2 cellular contexts compared by ENCODE assay signal in the genomic region with DNA sequence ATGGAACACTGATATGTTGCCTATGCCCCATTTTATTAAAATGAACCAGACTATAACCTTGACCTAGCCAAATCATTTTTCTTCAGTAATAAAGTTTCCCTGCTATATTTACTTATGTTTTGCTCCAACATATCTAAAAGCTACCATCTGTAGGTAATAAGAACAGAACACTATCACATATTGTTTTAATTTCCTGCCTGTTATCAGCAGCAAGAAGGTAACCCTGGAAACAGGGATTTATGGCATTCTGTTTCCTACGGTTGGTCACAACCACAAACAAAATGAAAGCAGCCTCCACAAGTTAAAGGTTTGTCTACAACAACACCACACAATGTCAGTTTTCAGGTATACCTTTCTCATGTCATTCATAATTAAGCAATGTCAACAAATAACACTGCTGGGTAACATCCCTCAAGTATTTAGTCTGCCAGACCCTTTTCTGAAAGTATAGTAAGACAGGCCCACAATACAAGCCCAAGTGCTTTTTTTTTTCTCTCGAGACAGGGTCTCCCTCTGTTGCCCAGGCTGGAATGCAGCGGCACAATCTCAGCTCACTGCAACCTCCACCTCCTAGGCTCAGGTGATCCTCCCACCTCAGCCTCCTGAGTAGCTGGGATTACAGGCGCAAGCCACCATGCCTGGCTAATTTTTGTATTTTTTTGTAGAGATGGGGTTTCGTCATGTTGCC.
TF ChIP-seq lines count a peak whose summit lies in the region.

No MANE protein-coding gene starts in this region.

TF ChIP-seq in HepG2, 621 proteins besides CTCF, POLR2A, EP300 and RAD21:
- 0 out of 2 replicates have a peak, but pooled peaks have one; percentile 22 for TF ChIP-seq ZNF121 (CRISPR knock-in tag; IDR thresholded peaks at IDR 0.05)
- TF ChIP-seq RFX5 (IDR thresholded peaks at IDR 0.05; ENCODE audit: low read depth, low read length), result no peak
- TF ChIP-seq, protein P1, sequence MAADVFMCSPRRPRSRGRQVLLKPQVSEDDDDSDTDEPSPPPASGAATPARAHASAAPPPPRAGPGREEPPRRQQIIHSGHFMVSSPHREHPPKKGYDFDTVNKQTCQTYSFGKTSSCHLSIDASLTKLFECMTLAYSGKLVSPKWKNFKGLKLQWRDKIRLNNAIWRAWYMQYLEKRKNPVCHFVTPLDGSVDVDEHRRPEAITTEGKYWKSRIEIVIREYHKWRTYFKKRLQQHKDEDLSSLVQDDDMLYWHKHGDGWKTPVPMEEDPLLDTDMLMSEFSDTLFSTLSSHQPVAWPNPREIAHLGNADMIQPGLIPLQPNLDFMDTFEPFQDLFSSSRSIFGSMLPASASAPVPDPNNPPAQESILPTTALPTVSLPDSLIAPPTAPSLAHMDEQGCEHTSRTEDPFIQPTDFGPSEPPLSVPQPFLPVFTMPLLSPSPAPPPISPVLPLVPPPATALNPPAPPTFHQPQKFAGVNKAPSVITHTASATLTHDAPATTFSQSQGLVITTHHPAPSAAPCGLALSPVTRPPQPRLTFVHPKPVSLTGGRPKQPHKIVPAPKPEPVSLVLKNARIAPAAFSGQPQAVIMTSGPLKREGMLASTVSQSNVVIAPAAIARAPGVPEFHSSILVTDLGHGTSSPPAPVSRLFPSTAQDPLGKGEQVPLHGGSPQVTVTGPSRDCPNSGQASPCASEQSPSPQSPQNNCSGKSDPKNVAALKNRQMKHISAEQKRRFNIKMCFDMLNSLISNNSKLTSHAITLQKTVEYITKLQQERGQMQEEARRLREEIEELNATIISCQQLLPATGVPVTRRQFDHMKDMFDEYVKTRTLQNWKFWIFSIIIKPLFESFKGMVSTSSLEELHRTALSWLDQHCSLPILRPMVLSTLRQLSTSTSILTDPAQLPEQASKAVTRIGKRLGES (CRISPR knock-in tag; IDR thresholded peaks at IDR 0.05; ENCODE audit: borderline replicate concordance), result no peak
- TF ChIP-seq, protein P2, sequence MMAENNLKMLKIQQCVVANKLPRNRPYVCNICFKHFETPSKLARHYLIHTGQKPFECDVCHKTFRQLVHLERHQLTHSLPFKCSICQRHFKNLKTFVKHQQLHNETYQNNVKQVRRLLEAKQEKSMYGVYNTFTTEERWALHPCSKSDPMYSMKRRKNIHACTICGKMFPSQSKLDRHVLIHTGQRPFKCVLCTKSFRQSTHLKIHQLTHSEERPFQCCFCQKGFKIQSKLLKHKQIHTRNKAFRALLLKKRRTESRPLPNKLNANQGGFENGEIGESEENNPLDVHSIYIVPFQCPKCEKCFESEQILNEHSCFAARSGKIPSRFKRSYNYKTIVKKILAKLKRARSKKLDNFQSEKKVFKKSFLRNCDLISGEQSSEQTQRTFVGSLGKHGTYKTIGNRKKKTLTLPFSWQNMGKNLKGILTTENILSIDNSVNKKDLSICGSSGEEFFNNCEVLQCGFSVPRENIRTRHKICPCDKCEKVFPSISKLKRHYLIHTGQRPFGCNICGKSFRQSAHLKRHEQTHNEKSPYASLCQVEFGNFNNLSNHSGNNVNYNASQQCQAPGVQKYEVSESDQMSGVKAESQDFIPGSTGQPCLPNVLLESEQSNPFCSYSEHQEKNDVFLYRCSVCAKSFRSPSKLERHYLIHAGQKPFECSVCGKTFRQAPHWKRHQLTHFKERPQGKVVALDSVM (CRISPR knock-in tag; IDR thresholded peaks at IDR 0.05), result peak; percentile 66
TF ChIP-seq in HepG2: peak in this region for 2.

TF ChIP-seq in SK-N-SH, 30 proteins besides CTCF, POLR2A, EP300 and RAD21:
- TF ChIP-seq GATA2 (CRISPR knock-in tag; IDR thresholded peaks at IDR 0.05) (peak; percentile 97), JUND (IDR thresholded peaks at IDR 0.05) (0 out of 2 replicates have a peak, but pooled peaks have one; percentile 4), CHD2 (IDR thresholded peaks at IDR 0.05; ENCODE audit: low read length, partially characterized antibody) (peak; percentile 77), NRF1 (IDR thresholded peaks at IDR 0.05; ENCODE audit: low read depth, low read length) (no peak), RCOR1 (IDR thresholded peaks at IDR 0.05; ENCODE audit: low read length) (peak; percentile 93), POLR2AphosphoS5 (IDR thresholded peaks at IDR 0.05; ENCODE audit: low read depth, low read length) (peak; percentile 74; the same call in 1 of the 2 replicates), YY1 (IDR thresholded peaks at IDR 0.05; ENCODE audit: low read depth) (no peak), RXRA (IDR thresholded peaks at IDR 0.05; ENCODE audit: borderline replicate concordance, low read depth) (no peak), PBX3 (IDR thresholded peaks at IDR 0.05) (peak; percentile 51), TCF12 (IDR thresholded peaks at IDR 0.05) (peak; percentile 93), FOXJ3 (CRISPR knock-in tag; IDR thresholded peaks at IDR 0.05) (peak; percentile 89)
